Comparison of ENCODE assay signal across 8 cellular contexts in the genomic region with DNA sequence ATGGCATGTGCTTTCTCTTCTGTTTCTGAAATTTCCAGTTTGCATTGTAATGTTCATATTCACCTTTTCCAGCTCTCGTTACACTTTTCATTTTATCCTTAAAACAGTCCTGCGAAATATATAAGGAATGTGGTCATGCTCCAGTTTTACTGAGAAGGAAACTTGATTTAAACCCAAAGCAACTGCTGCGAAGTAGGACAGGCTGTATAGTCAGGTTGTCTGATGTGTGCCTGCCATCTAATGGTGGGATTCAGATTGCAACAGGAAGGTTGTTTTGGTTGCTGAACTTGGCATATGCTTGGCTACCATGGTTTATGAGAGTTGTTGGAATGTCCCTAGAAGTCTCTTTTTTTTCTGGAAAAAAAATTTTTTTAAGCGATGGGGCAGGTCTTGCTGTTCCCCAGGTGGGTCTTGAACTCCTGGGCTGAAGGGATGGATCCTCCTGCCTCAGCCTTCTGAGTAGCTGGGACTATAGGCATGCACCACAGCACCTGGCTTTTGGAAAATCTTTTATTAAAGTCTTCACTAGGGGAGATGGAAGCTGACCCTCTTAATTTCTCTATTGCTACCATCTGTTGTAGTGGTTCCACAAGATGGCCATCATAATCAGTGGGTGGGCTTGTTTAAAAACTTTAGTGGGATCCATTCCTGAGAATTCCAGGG.
A peak's percentile ranks its signal among the peaks of the same experiment; 100 is the strongest.
DNase-seq lines count a peak whose midpoint lies in the region; ATAC-seq and TF ChIP-seq lines count a peak whose summit lies in the region.

No MANE protein-coding gene starts in this region.

- H3K27me3 Mint-ChIP-seq in H9 (ENCODE audit: low read depth) (no peaks in the 10 kb centered on the region), glutamatergic neuron (ENCODE audit: unreplicated experiment) (no peaks in the 10 kb centered on the region)
- H3K27me3 Mint-ChIP-seq in activated naive CD4-positive, alpha-beta T cell treated with anti-CD3 and anti-CD28 coated beads for 36 hours (ENCODE audit: low read depth), result no peaks in the 10 kb centered on the region

- H3K4me3 ChIP-seq in SJCRH30 (no peak overlapping the region), prostate gland (no peak overlapping the region)

- no peak overlapping the region for H3K4ac ChIP-seq in H9 (ENCODE audit: low read depth, low read length)

- POLR2A ChIA-PET in GM10248 (lab: Yijun Ruan, JAX), result interaction anchor here (0.7 kb wide), 1 partner anchor 70 kb away, joined by 4 read pairs; no protein-coding TSS in a partner anchor

- H2AK5ac ChIP-seq in H9 (ENCODE audit: insufficient read length, low read length), result no peak overlapping the region

- TF ChIP-seq CTCF in GM10248 (IDR thresholded peaks at IDR 0.05; ENCODE audit: control extremely low read depth, extremely low read depth, low read depth, missing control alignments), result peak; percentile 80
- TF ChIP-seq CTCF in H9 (conservative IDR thresholded peaks at IDR 0.05), result peak; percentile 90
- TF ChIP-seq CTCF in glutamatergic neuron (IDR thresholded peaks at IDR 0.05; ENCODE audit: partially characterized antibody, unreplicated experiment), result peak; percentile 88
- TF ChIP-seq CTCF in prostate gland (IDR thresholded peaks at IDR 0.05), result peak; percentile 56 to 93 (median 83)

- no peak overlapping the region for H3K14ac ChIP-seq in H9 (ENCODE audit: insufficient read depth, low read length)

- CTCF ChIA-PET in GM10248 (lab: Yijun Ruan, JAX), result interaction anchor here (0.6 to 8.5 kb wide), 45 partner anchors 11 to 565 kb away, joined by 3 to 120 read pairs (median 4); partner anchors contain the start of genes ALDH9A1 and TMCO1
- CTCF ChIA-PET in activated naive CD4-positive, alpha-beta T cell treated with anti-CD3 and anti-CD28 coated beads for 36 hours (lab: Charles Lee), result interaction anchor here (0.6 to 6.2 kb wide), 16 partner anchors 10 to 547 kb away, joined by 3 to 58 read pairs (median 3); no protein-coding TSS in a partner anchor

- H3K27ac ChIP-seq in H9 (ENCODE audit: insufficient read length, low read depth, low read length) (no peak overlapping the region), SJCRH30 (no peak overlapping the region), prostate gland (no peak overlapping the region)

- H3K23ac ChIP-seq in H9 (ENCODE audit: insufficient read length, low read depth, low read length), result no peak overlapping the region

- intact Hi-C loops in activated naive CD4-positive, alpha-beta T cell treated with anti-CD3 and anti-CD28 coated beads for 36 hours (cut with micrococcal nuclease), result loop anchor here (1.0 to 10.0 kb wide), 8 partner anchors 37 to 521 kb away; partner anchors contain the start of genes ALDH9A1, TMCO1 and UCK2
- intact Hi-C loops in prostate gland (cut with DNase I), result loop anchor here (5.0 kb wide), 2 partner anchors 197 to 522 kb away; no protein-coding TSS in a partner anchor

- no peak for TF ChIP-seq POLR2A in prostate gland (IDR thresholded peaks at IDR 0.05)

- H2BK5ac ChIP-seq in H9 (ENCODE audit: insufficient read length, low read length), result no peak overlapping the region

- no peak overlapping the region for H3K4me2 ChIP-seq in H9 (ENCODE audit: insufficient read depth, insufficient read length, low read length)

- DNase-seq in GM10248 (ENCODE audit: extremely low spot score), result peak; percentile 78
- peak; percentile 67 for DNase-seq in H9
- DNase-seq in LoVo (ENCODE audit: low spot score), result peak; percentile 61
- peak; percentile 46 to 81 for DNase-seq in SJCRH30
- peak; percentile 82 for DNase-seq in activated naive CD4-positive, alpha-beta T cell treated with anti-CD3 and anti-CD28 coated beads for 36 hours
- DNase-seq in glutamatergic neuron, result peak; percentile 54
- DNase-seq in prostate gland (ENCODE audit: low spot score), result peak; percentile 77

- H3K56ac ChIP-seq in H9 (ENCODE audit: insufficient read length, low read depth, low read length), result no peak overlapping the region

- H3K18ac ChIP-seq in H9 (ENCODE audit: insufficient read length, low read depth, low read length), result no peak overlapping the region

- no CpG with 5 or more reads among the region's 4 CpGs for WGBS in H9 (ENCODE audit: extremely low coverage, insufficient read length, low lambda C conversion rate)
- WGBS in prostate gland, result 4% methylated on average over 4 of the region's 4 CpGs

- no peak overlapping the region for H2BK12ac ChIP-seq in H9 (ENCODE audit: insufficient read length, low read depth, low read length)

- no peaks in the 10 kb centered on the region for H3K27me3 ChIP-seq in H9 (ENCODE audit: insufficient read depth, low read length)
- no peaks in the 10 kb centered on the region for H3K27me3 ChIP-seq in SJCRH30
- H3K27me3 ChIP-seq in prostate gland (replicated peaks; ENCODE audit: insufficient read depth), result no peaks in the 10 kb centered on the region

- no peak overlapping the region for H2BK20ac ChIP-seq in H9 (ENCODE audit: low read depth, low read length, poor library complexity, severe bottlenecking)

- H3K27ac Mint-ChIP-seq in H9 (no peak overlapping the region), glutamatergic neuron (ENCODE audit: unreplicated experiment) (no peak overlapping the region)
- H3K27ac Mint-ChIP-seq in activated naive CD4-positive, alpha-beta T cell treated with anti-CD3 and anti-CD28 coated beads for 36 hours, result no peak overlapping the region

- H3K36me3 Mint-ChIP-seq in H9 (ENCODE audit: insufficient read depth in 1 of 3, low read depth in 3 of 3) (peaks cover 0 to 10% (median 2%) of the 10 kb centered on the region in 3 experiments; a peak in 4 of 7 replicates), glutamatergic neuron (ENCODE audit: unreplicated experiment) (no peaks in the 10 kb centered on the region)
- peaks cover 4% of the 10 kb centered on the region for H3K36me3 Mint-ChIP-seq in activated naive CD4-positive, alpha-beta T cell treated with anti-CD3 and anti-CD28 coated beads for 36 hours (ENCODE audit: low read depth)

- H3K4me1 ChIP-seq in H9 (ENCODE audit: insufficient read depth, low read length) (no peaks in the 10 kb centered on the region), SJCRH30 (no peaks in the 10 kb centered on the region), prostate gland (replicated peaks) (no peaks in the 10 kb centered on the region)

- H3K36me3 ChIP-seq in SJCRH30 (no peaks in the 10 kb centered on the region), prostate gland (no peaks in the 10 kb centered on the region)

- no peak overlapping the region for H4K8ac ChIP-seq in H9 (replicated peaks; ENCODE audit: insufficient read length, low read depth, low read length)

- no peak overlapping the region for H4K91ac ChIP-seq in H9 (ENCODE audit: insufficient read length, low read depth, low read length)

- H2AFZ ChIP-seq in H9 (ENCODE audit: low read length), result no peak overlapping the region

- H3K79me2 ChIP-seq in H9 (ENCODE audit: insufficient read depth, low read length), result no peaks in the 10 kb centered on the region

- H3K4me1 Mint-ChIP-seq in H9, result peaks cover 2% of the 10 kb centered on the region in 2 experiments; a peak in 3 of 4 replicates
- H3K4me1 Mint-ChIP-seq in activated naive CD4-positive, alpha-beta T cell treated with anti-CD3 and anti-CD28 coated beads for 36 hours (ENCODE audit: low read depth), result no peaks in the 10 kb centered on the region
- no peaks in the 10 kb centered on the region for H3K4me1 Mint-ChIP-seq in glutamatergic neuron (ENCODE audit: low read depth, unreplicated experiment)

- no peak overlapping the region for H2BK15ac ChIP-seq in H9 (ENCODE audit: low read depth, low read length)

- no peaks in the 10 kb centered on the region for H3K79me1 ChIP-seq in H9 (ENCODE audit: insufficient read depth, low read depth, low read length, poor library complexity, severe bottlenecking)

- H3K9me3 ChIP-seq in H9 (ENCODE audit: control insufficient read depth, low read depth, low read length) (no peaks in the 10 kb centered on the region), SJCRH30 (replicated peaks) (no peaks in the 10 kb centered on the region), prostate gland (no peaks in the 10 kb centered on the region)

- ATAC-seq in GM19397 (IDR thresholded peaks at IDR 0.05; ENCODE audit: unreplicated experiment), result no peak

- H3K9me3 Mint-ChIP-seq in H9, result no peaks in the 10 kb centered on the region
- no peaks in the 10 kb centered on the region for H3K9me3 Mint-ChIP-seq in activated naive CD4-positive, alpha-beta T cell treated with anti-CD3 and anti-CD28 coated beads for 36 hours
- peaks cover 2% of the 10 kb centered on the region for H3K9me3 Mint-ChIP-seq in glutamatergic neuron (ENCODE audit: unreplicated experiment)

- no peak overlapping the region for H3K4me3 Mint-ChIP-seq in H9
- no peak overlapping the region for H3K4me3 Mint-ChIP-seq in activated naive CD4-positive, alpha-beta T cell treated with anti-CD3 and anti-CD28 coated beads for 36 hours
- no peak overlapping the region for H3K4me3 Mint-ChIP-seq in glutamatergic neuron (ENCODE audit: unreplicated experiment)

- no peak overlapping the region for H3T11ph ChIP-seq in H9 (ENCODE audit: low read length)

- H4K5ac ChIP-seq in H9 (ENCODE audit: insufficient read length, low read depth, low read length), result no peak overlapping the region

- no peak overlapping the region for H3K9ac ChIP-seq in H9 (ENCODE audit: extremely low read depth, insufficient read length, low read length)

- H3K23me2 ChIP-seq in H9 (ENCODE audit: insufficient read length, low read depth, low read length, poor library complexity, severe bottlenecking), result no peaks in the 10 kb centered on the region

- H2BK120ac ChIP-seq in H9 (ENCODE audit: low read depth, low read length, poor library complexity, severe bottlenecking), result no peak overlapping the region

- no peaks in the 10 kb centered on the region for H4K20me1 ChIP-seq in H9 (ENCODE audit: control insufficient read depth, insufficient read depth, insufficient read length)
